ENCODE assay signal across 16 cellular contexts in genomic region chr11:2827256-2827655, GRCh38. TPM values are rescaled to one million over a fixed set of nuclear protein-coding genes. Genes with fewer than 3 reads are reported as not detected.
DNase-seq lines count a peak whose midpoint lies in the region; ATAC-seq and TF ChIP-seq lines count a peak whose summit lies in the region.
"Had no signal": no experiment of that assay in that cellular context is flagged by ENCODE, and none has a peak within 500 bp of the region (broad histone marks: within the 10 kb centered on the region; RNA-seq: fewer than 3 reads in every experiment).

No MANE protein-coding gene starts in this region.

- no peak overlapping the region for H2BK15ac ChIP-seq in mesendoderm (replicated peaks; ENCODE audit: low read depth)

- H3K9ac ChIP-seq in mesendoderm (ENCODE audit: low read length) (no peak overlapping the region), stomach smooth muscle (ENCODE audit: low read length in 2 of 2) (no peak overlapping the region)

- no peaks in the 10 kb centered on the region for H3K79me1 ChIP-seq in mesendoderm (ENCODE audit: low read length)

- no CpG with 5 or more reads among the region's 12 CpGs for WGBS in mesendoderm (ENCODE audit: extremely low coverage, insufficient coverage, low lambda C conversion rate)

- H3K27me3 ChIP-seq in HL-60 (ENCODE audit: insufficient read depth, poor library complexity, severe bottlenecking) (no peaks in the 10 kb centered on the region), mesendoderm (ENCODE audit: insufficient read depth, low read length, poor library complexity) (no peaks in the 10 kb centered on the region), stomach smooth muscle (ENCODE audit: control insufficient read depth in 1 of 2, insufficient read depth in 2 of 2, low read length in 2 of 2) (no peaks in the 10 kb centered on the region)
- H3K27me3 ChIP-seq: BE2C had no signal

- no peaks in the 10 kb centered on the region for H3K79me2 ChIP-seq in mesendoderm (ENCODE audit: control insufficient read depth, insufficient read depth, low read length)

- H3K4me3 ChIP-seq in HL-60 (replicated peaks; ENCODE audit: insufficient read depth, low read length) (no peak overlapping the region), mesendoderm (ENCODE audit: low read length) (no peak overlapping the region), stomach smooth muscle (ENCODE audit: low read length in 2 of 2) (no peak overlapping the region)

- H2AK5ac ChIP-seq in mesendoderm (ENCODE audit: low read length) = no peak overlapping the region

- DNase-seq in HL-60 (ENCODE audit: low read depth in 1 of 2, low spot score in 1 of 2) (no peak), astrocyte of the hippocampus (ENCODE audit: low read depth, low spot score) (peak; percentile 26), mesendoderm (no peak), NCI-H226 (no peak), HCEC 1CT (no peak)
- no peak for DNase-seq in stimulated activated naive CD4-positive, alpha-beta T cell treated with Interleukin-2 at 50 U/mL for 16 hours (lab: John Stamatoyannopoulos, UW)
- DNase-seq: BE2C; DMS153; GOT3; left colon; NCI-H187; NCI-H524; stimulated activated naive CD8-positive, alpha-beta T cell treated with anti-CD3 and anti-CD28 coated beads, Interleukin-15, Interleukin-2, amounts not matched to agents 100 U/mL and 50 U/mL, for 24 hours; T-helper 1 cell had no signal

- peak overlapping the region; percentile 7 for H3K56ac ChIP-seq in mesendoderm (ENCODE audit: low read length)

- TF ChIP-seq CTCF in HL-60 (IDR thresholded peaks at IDR 0.05; ENCODE audit: insufficient read depth, low read length) = no peak

- H4K5ac ChIP-seq in mesendoderm (ENCODE audit: low read length) = no peak overlapping the region

- no peak for ATAC-seq in HG02970 (IDR thresholded peaks at IDR 0.05; ENCODE audit: low FRiP score, unreplicated experiment)

- peaks cover 7 to 20% of the 10 kb centered on the region in 2 donors for H3K9me3 ChIP-seq in stomach smooth muscle (ENCODE audit: control insufficient read depth in 2 of 2, low read length in 2 of 2)
- H3K9me3 ChIP-seq: BE2C had no signal

- H3K4me1 ChIP-seq in mesendoderm (ENCODE audit: control insufficient read depth, low read depth, low read length) (no peaks in the 10 kb centered on the region), stomach smooth muscle (ENCODE audit: control insufficient read depth, insufficient read depth, low read length) (peaks cover 31% of the 10 kb centered on the region)
- H3K4me1 ChIP-seq: BE2C had no signal

- H2BK5ac ChIP-seq in mesendoderm (ENCODE audit: low read length) = no peak overlapping the region

- H3K4me2 ChIP-seq in mesendoderm (ENCODE audit: low read length) = no peak overlapping the region

- no peak overlapping the region for H3K4ac ChIP-seq in mesendoderm (ENCODE audit: low read depth, low read length)

- H3K27ac ChIP-seq in HL-60 (replicated peaks) = peak overlapping the region; percentile 87
- H3K27ac ChIP-seq in mesendoderm (ENCODE audit: low read depth, low read length) = no peak overlapping the region
- peak overlapping the region; percentile 97 for H3K27ac ChIP-seq in stomach smooth muscle (ENCODE audit: low read length)

- no peak overlapping the region for H3K23ac ChIP-seq in mesendoderm (ENCODE audit: low read length)

- H4K8ac ChIP-seq in mesendoderm (ENCODE audit: low read depth, low read length) = no peak overlapping the region

- no peak overlapping the region for H2BK120ac ChIP-seq in mesendoderm (ENCODE audit: low read depth, low read length)

- no peaks in the 10 kb centered on the region for H3K36me3 ChIP-seq in mesendoderm (ENCODE audit: control insufficient read depth, insufficient read depth, low read length)
- H3K36me3 ChIP-seq in stomach smooth muscle (ENCODE audit: control insufficient read depth in 2 of 2, insufficient read depth in 2 of 2, low read length in 2 of 2) = no peaks in the 10 kb centered on the region
- H3K36me3 ChIP-seq: BE2C had no signal

- H3K18ac ChIP-seq in mesendoderm (ENCODE audit: low read length) = no peak overlapping the region

RNA-seq across cellular contexts. Expression of gene CDKN1C, which starts 58.3 kb away (rescaled TPM):
- 4.1 TPM for polyA plus RNA-seq in mesendoderm (2013, experiment 1 of 2)
- polyA plus RNA-seq in mesendoderm (2013, experiment 2 of 2) = 4.4 TPM
